8 cellular contexts compared by ENCODE assay signal in genomic region chr17:50344712-50345380, GRCh38. TPM values are rescaled to one million over a fixed set of nuclear protein-coding genes. Genes with fewer than 3 reads are reported as not detected.
DNase-seq lines count a peak whose midpoint lies in the region; ATAC-seq and TF ChIP-seq lines count a peak whose summit lies in the region.

No MANE protein-coding gene starts in this region.

- TF ChIP-seq POLR2A in ovary (IDR thresholded peaks at IDR 0.05) = no peak

- 83% methylated on average over 10 of the region's 13 CpGs for WGBS in SK-N-SH (ENCODE audit: low lambda C conversion rate)
- WGBS in ovary, 3 donors = 70 to 83% (median 80%) methylated on average over 13 of the region's 13 CpGs

- H3K4me1 ChIP-seq in left ventricle myocardium inferior (peaks cover 37% of the 10 kb centered on the region), SK-N-SH (ENCODE audit: control insufficient read depth in 1 of 2, insufficient read depth in 2 of 2, low read depth in 1 of 2, low read length in 1 of 2) (peaks cover 11 to 20% of the 10 kb centered on the region in 2 experiments; a peak in 3 of 4 replicates), iPS-15b (ENCODE audit: control insufficient read depth, insufficient read depth, low read length) (peaks cover 13% of the 10 kb centered on the region), ovary (ENCODE audit: insufficient read depth) (peaks cover 8% of the 10 kb centered on the region)

- POLR2A ChIA-PET in SK-N-SH (lab: Yijun Ruan, JAX) = interaction anchor here (1.0 to 3.0 kb wide), 3 partner anchors 10 to 21 kb away, joined by 3 to 18 read pairs (median 5); no protein-coding TSS in a partner anchor

- DNase-seq in left ventricle myocardium inferior (no peak), cardiac septum (ENCODE audit: low spot score) (no peak), SK-N-SH (peak; percentile 39), amniotic stem cell (lab: John Stamatoyannopoulos, UW) (no peak), medulla oblongata (ENCODE audit: extremely low spot score) (no peak), ovary (no peak)

- TF ChIP-seq EP300 in SK-N-SH (IDR thresholded peaks at IDR 0.05; ENCODE audit: borderline replicate concordance in 1 of 2, low read depth in 1 of 2, low read length in 1 of 2) (no peak), ovary (IDR thresholded peaks at IDR 0.05) (no peak)

- ATAC-seq in GM21526 (IDR thresholded peaks at IDR 0.05; ENCODE audit: low FRiP score, unreplicated experiment) = no peak

- no peak overlapping the region for H3K9ac ChIP-seq in SK-N-SH
- H3K9ac ChIP-seq in iPS-15b (ENCODE audit: low read depth, low read length) = no peak overlapping the region

- H3K4me3 ChIP-seq in left ventricle myocardium inferior = peak overlapping the region; percentile 96
- H3K4me3 ChIP-seq in SK-N-SH (ENCODE audit: low read depth in 2 of 2, low read length in 1 of 2) = no peak overlapping the region
- peak overlapping the region; percentile 73 for H3K4me3 ChIP-seq in iPS-15b (ENCODE audit: low read depth, low read length)
- no peak overlapping the region for H3K4me3 ChIP-seq in ovary

- peaks cover 9% of the 10 kb centered on the region for H3F3A ChIP-seq in SK-N-SH (replicated peaks; ENCODE audit: insufficient read depth)

- H3K27ac ChIP-seq in left ventricle myocardium inferior (replicated peaks) (no peak overlapping the region), SK-N-SH (ENCODE audit: low read depth in 2 of 2, low read length in 1 of 2) (no peak overlapping the region), ovary (no peak overlapping the region)

- CTCF ChIA-PET in SK-N-SH (lab: Yijun Ruan, JAX) = interaction anchor here (0.6 to 2.3 kb wide), 4 partner anchors 17 to 788 kb away, joined by 3 to 6 read pairs (median 4); no protein-coding TSS in a partner anchor

- H3K27me3 ChIP-seq in left ventricle myocardium inferior (ENCODE audit: low read depth) (no peaks in the 10 kb centered on the region), SK-N-SH (ENCODE audit: insufficient read depth) (no peaks in the 10 kb centered on the region), iPS-15b (ENCODE audit: control insufficient read depth, insufficient read depth, low read length) (peaks cover 10% of the 10 kb centered on the region), ovary (no peaks in the 10 kb centered on the region)

- H4K20me1 ChIP-seq in SK-N-SH (ENCODE audit: insufficient read depth) = no peaks in the 10 kb centered on the region

- peaks cover 36% of the 10 kb centered on the region for H3K79me2 ChIP-seq in SK-N-SH (ENCODE audit: insufficient read depth)

- intact Hi-C loops in left ventricle myocardium inferior (cut with micrococcal nuclease) = no loop called here
- intact Hi-C loops in cardiac septum (cut with DNase I) = no loop called here
- intact Hi-C loops in ovary (cut with DNase I) = no loop called here

- TF ChIP-seq CTCF in left ventricle myocardium inferior (IDR thresholded peaks at IDR 0.05; ENCODE audit: borderline replicate concordance) = no peak
- no peak for TF ChIP-seq CTCF in SK-N-SH (IDR thresholded peaks at IDR 0.05)
- TF ChIP-seq CTCF in ovary (IDR thresholded peaks at IDR 0.05) = no peak

- H3K4me2 ChIP-seq in SK-N-SH = peak overlapping the region; percentile 99; the same call in 1 of the 2 replicates

- H3K9me2 ChIP-seq in SK-N-SH = no peaks in the 10 kb centered on the region

- H3K9me3 ChIP-seq in left ventricle myocardium inferior (replicated peaks) (no peaks in the 10 kb centered on the region), SK-N-SH (no peaks in the 10 kb centered on the region), iPS-15b (ENCODE audit: control insufficient read depth, insufficient read depth, low read length) (no peaks in the 10 kb centered on the region), ovary (no peaks in the 10 kb centered on the region)

- H3K36me3 ChIP-seq in left ventricle myocardium inferior (no peaks in the 10 kb centered on the region), SK-N-SH (replicated peaks in 1 of 2; ENCODE audit: control insufficient read depth in 1 of 2, insufficient read depth in 2 of 2, low read length in 1 of 2) (no peaks in the 10 kb centered on the region), iPS-15b (ENCODE audit: control insufficient read depth, insufficient read depth, low read length) (no peaks in the 10 kb centered on the region), ovary (no peaks in the 10 kb centered on the region)

- no peak for TF ChIP-seq RAD21 in SK-N-SH (IDR thresholded peaks at IDR 0.05; ENCODE audit: low read length)

- H2AFZ ChIP-seq in SK-N-SH (ENCODE audit: low read depth) = no peak overlapping the region

TF ChIP-seq in SK-N-SH, 30 proteins besides CTCF, POLR2A, EP300 and RAD21:
- TF ChIP-seq POLR2AphosphoS5 (IDR thresholded peaks at IDR 0.05; ENCODE audit: low read depth, low read length) (no peak), MEF2A (IDR thresholded peaks at IDR 0.05; ENCODE audit: borderline replicate concordance, low read depth) (no peak), NFIC (IDR thresholded peaks at IDR 0.05; ENCODE audit: borderline replicate concordance) (no peak), TEAD4 (IDR thresholded peaks at IDR 0.05; ENCODE audit: borderline replicate concordance, insufficient read depth) (no peak), IRF3 (IDR thresholded peaks at IDR 0.05; ENCODE audit: low read depth, low read length) (no peak), FOXJ3 (CRISPR knock-in tag; IDR thresholded peaks at IDR 0.05) (no peak), MAX (IDR thresholded peaks at IDR 0.05; ENCODE audit: low read depth) (no peak), RXRA (IDR thresholded peaks at IDR 0.05; ENCODE audit: borderline replicate concordance, low read depth) (no peak), SIN3A (IDR thresholded peaks at IDR 0.05; ENCODE audit: borderline replicate concordance, low read depth, low read length) (no peak), ELF1 (IDR thresholded peaks at IDR 0.05) (no peak), GATA2 (CRISPR knock-in tag; IDR thresholded peaks at IDR 0.05) (no peak), YY1 (IDR thresholded peaks at IDR 0.05; ENCODE audit: low read depth) (no peak), NRF1 (IDR thresholded peaks at IDR 0.05; ENCODE audit: low read depth, low read length) (no peak)
TF ChIP-seq in SK-N-SH: peak in this region for 0.

RNA-seq across cellular contexts. Expression of gene XYLT2, which starts 1.1 kb away (rescaled TPM):
- total RNA-seq in left ventricle myocardium inferior = 12.6 TPM
- 10.8 TPM for total RNA-seq in cardiac septum
- 26.5 and 28.4 TPM in 2 replicates for polyA plus RNA-seq in SK-N-SH (2012; rRNA removed)
- polyA plus RNA-seq in SK-N-SH (2012; cell fraction: cytosol; rRNA removed) = 8.5 and 14.2 TPM in 2 replicates
- 52.8 and 55.8 TPM in 2 replicates for polyA plus RNA-seq in SK-N-SH (2012; cell fraction: nucleus; rRNA removed)
- 10 to 100 TPM; 17.9 to 34.1 (median 28.7) TPM for total RNA-seq in ovary
- polyA plus RNA-seq in ovary = 10 to 100 TPM in 1 of 2 donors, 1 to 10 TPM in 1; 5.2 to 17.2 TPM

RNA-seq across cellular contexts. Expression of gene MRPL27, which starts 28.1 kb away (rescaled TPM):
- total RNA-seq in left ventricle myocardium inferior (85.0 TPM), cardiac septum (61.4 TPM), ovary (10 to 100 TPM; 38.7 to 60.2 (median 47.7) TPM)
- polyA plus RNA-seq in SK-N-SH (2012; rRNA removed) (266 and 337 TPM in 2 replicates), ovary (10 to 100 TPM; 53.6 to 74.8 TPM)
- 259 and 311 TPM in 2 replicates for polyA plus RNA-seq in SK-N-SH (2012; cell fraction: cytosol; rRNA removed)
- polyA plus RNA-seq in SK-N-SH (2012; cell fraction: nucleus; rRNA removed) = 195 and 246 TPM in 2 replicates

RNA-seq across cellular contexts. Expression of gene EME1, which starts 28.2 kb away (rescaled TPM):
- 0.74 TPM for total RNA-seq in left ventricle myocardium inferior
- 0.35 TPM for total RNA-seq in cardiac septum
- polyA plus RNA-seq in SK-N-SH (2012; rRNA removed) = 16.9 and 21.5 TPM in 2 replicates
- 7.3 and 9.0 TPM in 2 replicates for polyA plus RNA-seq in SK-N-SH (2012; cell fraction: cytosol; rRNA removed)
- polyA plus RNA-seq in SK-N-SH (2012; cell fraction: nucleus; rRNA removed) = 72.2 and 106 TPM in 2 replicates
- 1 to 10 TPM in 2 of 7 donors, under 1 TPM in 5; 0.46 to 1.3 (median 0.88) TPM for total RNA-seq in ovary
- 1 to 10 TPM in 1 of 2 donors, under 1 TPM in 1; 0.63 to 1.4 TPM for polyA plus RNA-seq in ovary

RNA-seq across cellular contexts. Expression of gene LRRC59, which starts 52.5 kb away (rescaled TPM):
- total RNA-seq in left ventricle myocardium inferior (23.7 TPM), cardiac septum (32.9 TPM), ovary (10 to 100 TPM; 18.4 to 64.5 (median 41.0) TPM)
- polyA plus RNA-seq in SK-N-SH (2012; rRNA removed) (122 and 137 TPM in 2 replicates), ovary (10 to 100 TPM; 22.5 to 71.4 TPM)
- polyA plus RNA-seq in SK-N-SH (2012; cell fraction: cytosol; rRNA removed) = 127 and 134 TPM in 2 replicates
- 62.7 and 94.9 TPM in 2 replicates for polyA plus RNA-seq in SK-N-SH (2012; cell fraction: nucleus; rRNA removed)

Comparison
In these comparisons a context has a peak if more than half of its experiments do, and no peak if none do; other contexts are left out.
1. H3K4me3 ChIP-seq: peak in left ventricle myocardium inferior (single experiment) and iPS-15b (single experiment); none in SK-N-SH (0 of 2) and ovary (single experiment).